ENCODE assay signal across 8 cellular contexts in genomic region chr14:94129758-94130414, GRCh38. TPM values are rescaled to one million over a fixed set of nuclear protein-coding genes. Genes with fewer than 3 reads are reported as not detected.
DNase-seq lines count a peak whose midpoint lies in the region; ATAC-seq and TF ChIP-seq lines count a peak whose summit lies in the region.

No MANE protein-coding gene starts in this region.

- H3K27me3 Mint-ChIP-seq in activated T-helper 2 cell treated with anti-CD3 and anti-CD28 coated beads, Interferon-gamma antibody, Interleukin-2, Interleukin-4, amounts not matched to agents 10 μg/mL and 5 μg/mL and 100 μg/mL, durations not matched to agents 14 hours and 24 hours and 36 hours (ENCODE audit: low read depth) = peaks cover 20% of the 10 kb centered on the region
- peaks cover 21% of the 10 kb centered on the region for H3K27me3 Mint-ChIP-seq in nephron progenitor cell (ENCODE audit: low read depth, poor library complexity)

- H3K4me1 Mint-ChIP-seq in activated T-helper 2 cell treated with anti-CD3 and anti-CD28 coated beads, Interferon-gamma antibody, Interleukin-2, Interleukin-4, amounts not matched to agents 10 μg/mL and 5 μg/mL and 100 μg/mL, durations not matched to agents 14 hours and 24 hours and 36 hours (ENCODE audit: low read depth) = peaks cover 19% of the 10 kb centered on the region
- peaks cover 21% of the 10 kb centered on the region for H3K4me1 Mint-ChIP-seq in nephron progenitor cell

- H3K9me3 Mint-ChIP-seq in activated T-helper 2 cell treated with anti-CD3 and anti-CD28 coated beads, Interferon-gamma antibody, Interleukin-2, Interleukin-4, amounts not matched to agents 10 μg/mL and 5 μg/mL and 100 μg/mL, durations not matched to agents 14 hours and 24 hours and 36 hours = peaks cover 4% of the 10 kb centered on the region
- H3K9me3 Mint-ChIP-seq in nephron progenitor cell = peaks cover under 1% of the 10 kb centered on the region

- peak; percentile 55 for DNase-seq in stimulated activated CD4-positive, alpha-beta T cell treated with anti-CD3 and anti-CD28 coated beads, Interleukin-15, amount 100 ng/mL, for 24 hours
- DNase-seq in stimulated activated CD4-positive, alpha-beta T cell treated with anti-CD3 and anti-CD28 coated beads, Interleukin-4, amount 100 ng/mL, for 4 hours = no peak
- DNase-seq in NCI-H510A (lab: John Stamatoyannopoulos, UW) (peak; percentile 10), foreskin keratinocyte (peak in 1 of 2 donors; percentile 59), nephron progenitor cell (peak; percentile 45), SK-N-DZ (ENCODE audit: low spot score) (no peak)
- DNase-seq in activated T-helper 2 cell treated with anti-CD3 and anti-CD28 coated beads, Interferon-gamma antibody, Interleukin-2, Interleukin-4, amounts not matched to agents 10 μg/mL and 5 μg/mL and 100 μg/mL, durations not matched to agents 14 hours and 24 hours and 36 hours (ENCODE audit: low spot score) = peak; percentile 21

- peak; percentile 64 for ATAC-seq in foreskin keratinocyte
- no peak for ATAC-seq in GM21825 (IDR thresholded peaks at IDR 0.05; ENCODE audit: unreplicated experiment)

- TF ChIP-seq CTCF in foreskin keratinocyte (conservative IDR thresholded peaks at IDR 0.05) (no peak), nephron progenitor cell (IDR thresholded peaks at IDR 0.05) (no peak)

- H3K27ac ChIP-seq in foreskin keratinocyte = peak overlapping the region; percentile 73

- peak overlapping the region; percentile 81 for H3K4me3 Mint-ChIP-seq in activated T-helper 2 cell treated with anti-CD3 and anti-CD28 coated beads, Interferon-gamma antibody, Interleukin-2, Interleukin-4, amounts not matched to agents 10 μg/mL and 5 μg/mL and 100 μg/mL, durations not matched to agents 14 hours and 24 hours and 36 hours (ENCODE audit: low read depth)
- peak overlapping the region; percentile 84 for H3K4me3 Mint-ChIP-seq in nephron progenitor cell

- no peak overlapping the region for H3K27ac Mint-ChIP-seq in activated T-helper 2 cell treated with anti-CD3 and anti-CD28 coated beads, Interferon-gamma antibody, Interleukin-2, Interleukin-4, amounts not matched to agents 10 μg/mL and 5 μg/mL and 100 μg/mL, durations not matched to agents 14 hours and 24 hours and 36 hours
- H3K27ac Mint-ChIP-seq in nephron progenitor cell = no peak overlapping the region

- intact Hi-C loops in activated T-helper 2 cell treated with anti-CD3 and anti-CD28 coated beads, Interferon-gamma antibody, Interleukin-2, Interleukin-4, amounts not matched to agents 10 μg/mL and 5 μg/mL and 100 μg/mL, durations not matched to agents 14 hours and 24 hours and 36 hours (cut with micrococcal nuclease) = loop anchor here (1.0 to 2.0 kb wide), 2 partner anchors 49 to 191 kb away; partner anchors contain the start of genes DDX24 and IFI27L1

- no peaks in the 10 kb centered on the region for H3K4me1 ChIP-seq in foreskin keratinocyte

- H3K36me3 Mint-ChIP-seq in activated T-helper 2 cell treated with anti-CD3 and anti-CD28 coated beads, Interferon-gamma antibody, Interleukin-2, Interleukin-4, amounts not matched to agents 10 μg/mL and 5 μg/mL and 100 μg/mL, durations not matched to agents 14 hours and 24 hours and 36 hours (ENCODE audit: low read depth) = no peaks in the 10 kb centered on the region
- H3K36me3 Mint-ChIP-seq in nephron progenitor cell (ENCODE audit: low read depth) = peaks cover under 1% of the 10 kb centered on the region

- no peaks in the 10 kb centered on the region for H3K27me3 ChIP-seq in foreskin keratinocyte

RNA-seq across cellular contexts. Expression of gene IFI27L2, which starts 0.5 kb away (rescaled TPM):
- total RNA-seq in activated T-helper 2 cell treated with anti-CD3 and anti-CD28 coated beads, Interferon-gamma antibody, Interleukin-2, Interleukin-4, amounts not matched to agents 10 μg/mL and 5 μg/mL and 100 μg/mL, durations not matched to agents 14 hours and 24 hours and 36 hours = 47.4 and 48.8 TPM in 2 replicates
- total RNA-seq in foreskin keratinocyte = 101 and 145 TPM in 2 replicates
- polyA plus RNA-seq in foreskin keratinocyte = 160 and 242 TPM in 2 replicates
- polyA plus RNA-seq in SK-N-DZ (2014; cell fraction: cytosol; rRNA removed) = 11.7 and 29.6 TPM in 2 replicates
- 11.0 and 13.2 TPM in 2 replicates for polyA plus RNA-seq in SK-N-DZ (2014; cell fraction: nucleus; rRNA removed)

RNA-seq across cellular contexts. Expression of gene IFI27, which starts 19.4 kb away (rescaled TPM):
- total RNA-seq in activated T-helper 2 cell treated with anti-CD3 and anti-CD28 coated beads, Interferon-gamma antibody, Interleukin-2, Interleukin-4, amounts not matched to agents 10 μg/mL and 5 μg/mL and 100 μg/mL, durations not matched to agents 14 hours and 24 hours and 36 hours = 2.1 and 5.2 TPM in 2 replicates
- 315 and 774 TPM in 2 replicates for total RNA-seq in foreskin keratinocyte
- polyA plus RNA-seq in foreskin keratinocyte = 486 and 1,280 TPM in 2 replicates
- not detected in 2 replicates for polyA plus RNA-seq in SK-N-DZ (2014; cell fraction: cytosol; rRNA removed)
- polyA plus RNA-seq in SK-N-DZ (2014; cell fraction: nucleus; rRNA removed) = 2.1 and 3.0 TPM in 2 replicates

RNA-seq across cellular contexts. Expression of gene PPP4R4, which starts 44.2 kb away (rescaled TPM):
- total RNA-seq in activated T-helper 2 cell treated with anti-CD3 and anti-CD28 coated beads, Interferon-gamma antibody, Interleukin-2, Interleukin-4, amounts not matched to agents 10 μg/mL and 5 μg/mL and 100 μg/mL, durations not matched to agents 14 hours and 24 hours and 36 hours = 1.2 and 1.8 TPM in 2 replicates
- total RNA-seq in foreskin keratinocyte = 4.4 and 6.7 TPM in 2 replicates
- 1.4 and 1.9 TPM in 2 replicates for polyA plus RNA-seq in foreskin keratinocyte
- polyA plus RNA-seq in SK-N-DZ (2014; cell fraction: cytosol; rRNA removed) = 2.7 and 10.5 TPM in 2 replicates
- polyA plus RNA-seq in SK-N-DZ (2014; cell fraction: nucleus; rRNA removed) = 5.9 and 8.7 TPM in 2 replicates

RNA-seq across cellular contexts. Expression of gene IFI27L1, which starts 48.8 kb away (rescaled TPM):
- 27.7 and 31.2 TPM in 2 replicates for total RNA-seq in activated T-helper 2 cell treated with anti-CD3 and anti-CD28 coated beads, Interferon-gamma antibody, Interleukin-2, Interleukin-4, amounts not matched to agents 10 μg/mL and 5 μg/mL and 100 μg/mL, durations not matched to agents 14 hours and 24 hours and 36 hours
- total RNA-seq in foreskin keratinocyte = 23.6 and 25.3 TPM in 2 replicates
- polyA plus RNA-seq in foreskin keratinocyte = 32.3 and 38.1 TPM in 2 replicates
- polyA plus RNA-seq in SK-N-DZ (2014; cell fraction: cytosol; rRNA removed) = 21.3 and 23.2 TPM in 2 replicates
- polyA plus RNA-seq in SK-N-DZ (2014; cell fraction: nucleus; rRNA removed) = 17.4 and 17.5 TPM in 2 replicates

RNA-seq across cellular contexts. Expression of gene DDX24, which starts 48.9 kb away (rescaled TPM):
- total RNA-seq in activated T-helper 2 cell treated with anti-CD3 and anti-CD28 coated beads, Interferon-gamma antibody, Interleukin-2, Interleukin-4, amounts not matched to agents 10 μg/mL and 5 μg/mL and 100 μg/mL, durations not matched to agents 14 hours and 24 hours and 36 hours = 276 and 277 TPM in 2 replicates
- 157 and 163 TPM in 2 replicates for total RNA-seq in foreskin keratinocyte
- 96.2 and 107 TPM in 2 replicates for polyA plus RNA-seq in foreskin keratinocyte
- 76.0 and 87.2 TPM in 2 replicates for polyA plus RNA-seq in SK-N-DZ (2014; cell fraction: cytosol; rRNA removed)
- polyA plus RNA-seq in SK-N-DZ (2014; cell fraction: nucleus; rRNA removed) = 46.3 and 55.4 TPM in 2 replicates

Comparison
In these comparisons a context has a peak if more than half of its experiments do, and no peak if none do; other contexts are left out.
1. DNase-seq: peak in stimulated activated CD4-positive, alpha-beta T cell treated with anti-CD3 and anti-CD28 coated beads, Interleukin-15, amount 100 ng/mL, for 24 hours (single experiment), NCI-H510A (single experiment), activated T-helper 2 cell treated with anti-CD3 and anti-CD28 coated beads, Interferon-gamma antibody, Interleukin-2, Interleukin-4, amounts not matched to agents 10 μg/mL and 5 μg/mL and 100 μg/mL, durations not matched to agents 14 hours and 24 hours and 36 hours (single experiment) and nephron progenitor cell (single experiment); none in stimulated activated CD4-positive, alpha-beta T cell treated with anti-CD3 and anti-CD28 coated beads, Interleukin-4, amount 100 ng/mL, for 4 hours (0 of 2) and SK-N-DZ (single experiment).
2. RNA of gene IFI27, which starts 19.4 kb away (total RNA-seq): 315 to 774 TPM in foreskin keratinocyte; 2.1 to 5.2 TPM in activated T-helper 2 cell treated with anti-CD3 and anti-CD28 coated beads, Interferon-gamma antibody, Interleukin-2, Interleukin-4, amounts not matched to agents 10 μg/mL and 5 μg/mL and 100 μg/mL, durations not matched to agents 14 hours and 24 hours and 36 hours; every median in the first group is over 10 times any median in the second.